Comparison of ENCODE assay signal across 2 cellular contexts in genomic region chr19:55581828-55582223, GRCh38.
A peak's percentile ranks its signal among the peaks of the same experiment; 100 is the strongest.
TF ChIP-seq lines count a peak whose summit lies in the region.

No MANE protein-coding gene starts in this region.

TF ChIP-seq in A549, 52 proteins besides CTCF, POLR2A, EP300 and RAD21:
- TF ChIP-seq MYC (IDR thresholded peaks at IDR 0.05; ENCODE audit: borderline replicate concordance, low read length) (no peak), HOXA7 (CRISPR knock-in tag; IDR thresholded peaks at IDR 0.05) (no peak), NR3C1 (IDR thresholded peaks at IDR 0.05) (no peak), HOXB5 (CRISPR knock-in tag; IDR thresholded peaks at IDR 0.05) (peak; percentile 29; the same call in 1 of the 2 replicates), GATA3 (IDR thresholded peaks at IDR 0.05; ENCODE audit: borderline replicate concordance) (peak; percentile 73; the same call in 1 of the 2 replicates), MAX (IDR thresholded peaks at IDR 0.05) (peak; percentile 41; the same call in 1 of the 2 replicates)
- TF ChIP-seq, protein P1, sequence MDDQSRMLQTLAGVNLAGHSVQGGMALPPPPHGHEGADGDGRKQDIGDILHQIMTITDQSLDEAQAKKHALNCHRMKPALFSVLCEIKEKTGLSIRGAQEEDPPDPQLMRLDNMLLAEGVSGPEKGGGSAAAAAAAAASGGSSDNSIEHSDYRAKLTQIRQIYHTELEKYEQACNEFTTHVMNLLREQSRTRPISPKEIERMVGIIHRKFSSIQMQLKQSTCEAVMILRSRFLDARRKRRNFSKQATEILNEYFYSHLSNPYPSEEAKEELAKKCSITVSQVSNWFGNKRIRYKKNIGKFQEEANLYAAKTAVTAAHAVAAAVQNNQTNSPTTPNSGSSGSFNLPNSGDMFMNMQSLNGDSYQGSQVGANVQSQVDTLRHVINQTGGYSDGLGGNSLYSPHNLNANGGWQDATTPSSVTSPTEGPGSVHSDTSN (IDR thresholded peaks at IDR 0.05), result peak; percentile 73; the same call in 1 of the 2 replicates

TF ChIP-seq in GM12878, 131 proteins besides CTCF, POLR2A, EP300 and RAD21:
- TF ChIP-seq TARDBP (IDR thresholded peaks at IDR 0.05; ENCODE audit: borderline replicate concordance) (no peak), CBX3 (IDR thresholded peaks at IDR 0.05; ENCODE audit: borderline replicate concordance, low read depth) (no peak), MEF2B (IDR thresholded peaks at IDR 0.05; ENCODE audit: partially characterized antibody, poor library complexity, severe bottlenecking) (no peak), MYB (IDR thresholded peaks at IDR 0.05; ENCODE audit: borderline replicate concordance, low read depth, low read length) (no peak), USF1 (IDR thresholded peaks at IDR 0.05; ENCODE audit: borderline replicate concordance, extremely low read length, insufficient read depth, low read depth, low read length) (no peak), RFX5 (IDR thresholded peaks at IDR 0.05; ENCODE audit: low read depth, low read length) (no peak), GATAD2B (conservative IDR thresholded peaks at IDR 0.05; ENCODE audit: low read depth) (no peak), RBBP5 (conservative IDR thresholded peaks at IDR 0.05) (no peak), CBFB (IDR thresholded peaks at IDR 0.05; ENCODE audit: low read depth) (no peak), FOS (IDR thresholded peaks at IDR 0.05; ENCODE audit: borderline replicate concordance, extremely low read depth, insufficient read length) (no peak), TAF1 (IDR thresholded peaks at IDR 0.05; ENCODE audit: borderline replicate concordance, low read depth, low read length) (no peak), NFXL1 (IDR thresholded peaks at IDR 0.05; ENCODE audit: borderline replicate concordance) (no peak), RELA (IDR thresholded peaks at IDR 0.05; ENCODE audit: borderline replicate concordance, partially characterized antibody) (no peak)
- TF ChIP-seq, protein P2, sequence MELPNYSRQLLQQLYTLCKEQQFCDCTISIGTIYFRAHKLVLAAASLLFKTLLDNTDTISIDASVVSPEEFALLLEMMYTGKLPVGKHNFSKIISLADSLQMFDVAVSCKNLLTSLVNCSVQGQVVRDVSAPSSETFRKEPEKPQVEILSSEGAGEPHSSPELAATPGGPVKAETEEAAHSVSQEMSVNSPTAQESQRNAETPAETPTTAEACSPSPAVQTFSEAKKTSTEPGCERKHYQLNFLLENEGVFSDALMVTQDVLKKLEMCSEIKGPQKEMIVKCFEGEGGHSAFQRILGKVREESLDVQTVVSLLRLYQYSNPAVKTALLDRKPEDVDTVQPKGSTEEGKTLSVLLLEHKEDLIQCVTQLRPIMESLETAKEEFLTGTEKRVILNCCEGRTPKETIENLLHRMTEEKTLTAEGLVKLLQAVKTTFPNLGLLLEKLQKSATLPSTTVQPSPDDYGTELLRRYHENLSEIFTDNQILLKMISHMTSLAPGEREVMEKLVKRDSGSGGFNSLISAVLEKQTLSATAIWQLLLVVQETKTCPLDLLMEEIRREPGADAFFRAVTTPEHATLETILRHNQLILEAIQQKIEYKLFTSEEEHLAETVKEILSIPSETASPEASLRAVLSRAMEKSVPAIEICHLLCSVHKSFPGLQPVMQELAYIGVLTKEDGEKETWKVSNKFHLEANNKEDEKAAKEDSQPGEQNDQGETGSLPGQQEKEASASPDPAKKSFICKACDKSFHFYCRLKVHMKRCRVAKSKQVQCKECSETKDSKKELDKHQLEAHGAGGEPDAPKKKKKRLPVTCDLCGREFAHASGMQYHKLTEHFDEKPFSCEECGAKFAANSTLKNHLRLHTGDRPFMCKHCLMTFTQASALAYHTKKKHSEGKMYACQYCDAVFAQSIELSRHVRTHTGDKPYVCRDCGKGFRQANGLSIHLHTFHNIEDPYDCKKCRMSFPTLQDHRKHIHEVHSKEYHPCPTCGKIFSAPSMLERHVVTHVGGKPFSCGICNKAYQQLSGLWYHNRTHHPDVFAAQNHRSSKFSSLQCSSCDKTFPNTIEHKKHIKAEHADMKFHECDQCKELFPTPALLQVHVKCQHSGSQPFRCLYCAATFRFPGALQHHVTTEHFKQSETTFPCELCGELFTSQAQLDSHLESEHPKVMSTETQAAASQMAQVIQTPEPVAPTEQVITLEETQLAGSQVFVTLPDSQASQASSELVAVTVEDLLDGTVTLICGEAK (IDR thresholded peaks at IDR 0.05; ENCODE audit: borderline replicate concordance), result no peak
